Comparison of ENCODE assay signal across 8 cellular contexts in genomic region chr20:36064661-36065426, GRCh38.
DNase-seq lines count a peak whose midpoint lies in the region; ATAC-seq lines count a peak whose summit lies in the region.

No MANE protein-coding gene starts in this region.

- H3K9me3 Mint-ChIP-seq in memory B cell, result peaks cover 2% of the 10 kb centered on the region

- ATAC-seq in GM19372 (IDR thresholded peaks at IDR 0.05; ENCODE audit: low read depth, unreplicated experiment) (peak; percentile 96), HG03521 (IDR thresholded peaks at IDR 0.05; ENCODE audit: unreplicated experiment) (peak; percentile 89), memory B cell (ENCODE audit: low read depth) (peak; percentile 94)

- peak overlapping the region; percentile 88 for H3K4me3 Mint-ChIP-seq in memory B cell

- DNase-seq in C1 segment of cervical spinal cord (lab: John Stamatoyannopoulos, UW) (peak; percentile 48 to 94 (median 86)), NCI-H774 (lab: John Stamatoyannopoulos, UW) (peak; percentile 84), memory B cell (ENCODE audit: low spot score in 2 of 2) (peak; percentile 96 to 99)
- DNase-seq in activated CD8-positive, alpha-beta memory T cell treated with anti-CD3 and anti-CD28 coated beads for 1 hour (ENCODE audit: extremely low read depth in 1 of 2, low read depth in 1 of 2), result peak; percentile 74 to 92
- DNase-seq in effector CD4-positive, alpha-beta T cell, result peak; percentile 87
- peak; percentile 77 to 91 (median 84) for DNase-seq in stimulated activated CD4-positive, alpha-beta T cell treated with anti-CD3 and anti-CD28 coated beads, TNF-alpha, amount 100 ng/mL, for 48 hours (ENCODE audit: low read depth in 3 of 3)

- H3K27me3 Mint-ChIP-seq in memory B cell, result peaks cover 5% of the 10 kb centered on the region

- peaks cover 2% of the 10 kb centered on the region for H3K36me3 Mint-ChIP-seq in memory B cell

- peak overlapping the region; percentile 83 for H3K27ac Mint-ChIP-seq in memory B cell

- peaks cover 3% of the 10 kb centered on the region for H3K4me1 Mint-ChIP-seq in memory B cell

Comparison
In these comparisons a context has a peak if more than half of its experiments do, and no peak if none do; other contexts are left out.
1. Peak in every context shown above with its lines: DNase-seq and ATAC-seq.